In the genomic region with DNA sequence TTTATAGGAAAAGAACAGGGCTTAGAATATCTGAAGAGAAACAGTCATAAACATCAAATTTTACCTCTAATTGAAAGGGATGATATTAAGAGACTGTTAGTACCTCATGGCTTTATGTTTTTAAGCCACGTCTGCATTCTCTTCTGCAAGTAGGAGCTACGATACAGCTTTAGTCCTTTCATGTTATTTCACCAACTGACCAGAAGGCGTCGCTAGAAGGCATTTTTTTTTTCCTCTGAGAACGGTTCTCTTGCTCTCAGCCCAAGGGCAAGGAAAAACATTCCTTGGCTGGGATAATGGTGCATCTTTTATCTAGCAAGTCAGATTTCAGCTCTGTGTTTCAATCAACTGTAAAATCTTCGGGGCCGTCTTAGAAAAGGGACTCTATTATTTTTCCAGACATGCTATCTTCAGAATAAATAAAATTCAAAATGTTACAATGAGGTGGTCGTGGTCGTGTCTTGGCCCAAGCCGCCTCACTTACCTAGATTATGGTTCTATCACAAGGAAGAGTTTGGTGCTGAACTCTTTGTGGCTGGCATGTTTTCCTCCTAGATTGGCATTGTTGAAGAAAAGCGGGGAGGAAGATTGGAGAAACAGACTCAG, we compare ENCODE assay signal across 8 cellular contexts. TPM values are rescaled to one million over a fixed set of nuclear protein-coding genes. Genes with fewer than 3 reads are reported as not detected.
DNase-seq lines count a peak whose midpoint lies in the region; ATAC-seq and TF ChIP-seq lines count a peak whose summit lies in the region.

No MANE protein-coding gene starts in this region.

- H3K36me3 ChIP-seq in RWPE2 (ENCODE audit: low read depth) = no peaks in the 10 kb centered on the region
- no peaks in the 10 kb centered on the region for H3K36me3 ChIP-seq in subcutaneous abdominal adipose tissue (ENCODE audit: control insufficient read depth in 5 of 5, insufficient read depth in 5 of 5, low read length in 5 of 5)

- H3K27ac ChIP-seq in RWPE2 (ENCODE audit: poor library complexity, severe bottlenecking) = no peak overlapping the region
- no peak overlapping the region for H3K27ac ChIP-seq in subcutaneous abdominal adipose tissue (ENCODE audit: low read depth, low read length)

- peak overlapping the region in 1 of 5 donors; percentile 24 for H3K9ac ChIP-seq in subcutaneous abdominal adipose tissue (ENCODE audit: low read length in 5 of 5)

- ATAC-seq in RWPE2 (ENCODE audit: low read depth) (peak; percentile 72), left colon (peak; percentile 59)

- intact Hi-C loops in left colon (cut with DNase I, micrococcal nuclease) = no loop called here

- peak; percentile 86 for TF ChIP-seq CTCF in RWPE2 (IDR thresholded peaks at IDR 0.05; ENCODE audit: poor library complexity, severe bottlenecking)

- H3K9me3 ChIP-seq in RWPE2 (ENCODE audit: severe bottlenecking) (no peaks in the 10 kb centered on the region), subcutaneous abdominal adipose tissue (ENCODE audit: control insufficient read depth in 5 of 5, low read length in 5 of 5) (no peaks in the 10 kb centered on the region)

- DNase-seq in AG08395 (ENCODE audit: low spot score) (peak; percentile 70), GM03348 (ENCODE audit: low spot score) (peak; percentile 79), LoVo (ENCODE audit: low spot score) (peak; percentile 81), RWPE2 (ENCODE audit: low spot score) (no peak), left colon (no peak), GM19238 (ENCODE audit: insufficient read length, low spot score) (no peak)
- DNase-seq in central memory CD4-positive, alpha-beta T cell = peak; percentile 34

- H3K4me1 ChIP-seq in RWPE2 (ENCODE audit: insufficient read depth, poor library complexity, severe bottlenecking) (no peaks in the 10 kb centered on the region), subcutaneous abdominal adipose tissue (ENCODE audit: control insufficient read depth in 5 of 5, insufficient read depth in 5 of 5, low read length in 5 of 5) (peaks cover 0 to 3% (median 0%) of the 10 kb centered on the region in 5 donors)

- H3K4me3 ChIP-seq in RWPE2 (ENCODE audit: severe bottlenecking) (peak overlapping the region; percentile 8), subcutaneous abdominal adipose tissue (ENCODE audit: low read depth in 1 of 5, low read length in 5 of 5) (peak overlapping the region; percentile 42 to 69 (median 51))

- H3K27me3 ChIP-seq in RWPE2 (ENCODE audit: insufficient read depth, poor library complexity, severe bottlenecking) (no peaks in the 10 kb centered on the region), subcutaneous abdominal adipose tissue (ENCODE audit: control insufficient read depth in 5 of 5, insufficient read depth in 4 of 5, low read length in 5 of 5) (no peaks in the 10 kb centered on the region)

RNA-seq across cellular contexts. Expression of gene LYZL2, which starts 41.6 kb away (rescaled TPM):
- total RNA-seq in left colon = not detected

Comparison
In these comparisons a context has a peak if more than half of its experiments do, and no peak if none do; other contexts are left out.
1. DNase-seq: peak in AG08395 (single experiment), GM03348 (single experiment), LoVo (single experiment) and central memory CD4-positive, alpha-beta T cell (single experiment); none in RWPE2 (single experiment), left colon (0 of 2) and GM19238 (single experiment).